ENCODE assay signal across 1 cellular context in genomic region chr17:28661635-28662526, GRCh38.
TF ChIP-seq lines count a peak whose summit lies in the region.

Gene SDF2, minus strand, starts transcription at chr17:28661906. Its CDS starts 30 bp downstream, at chr17:28661876.
Gene SUPT6H, plus strand, starts transcription at chr17:28662205. Its CDS starts 11,197 bp downstream, at chr17:28673402.

TF ChIP-seq in HepG2, 621 proteins besides CTCF, POLR2A, EP300 and RAD21 (continued from another document and continues in another):
- TF ChIP-seq GMEB2 (CRISPR knock-in tag; IDR thresholded peaks at IDR 0.05; ENCODE audit: low read depth) (peak; percentile 93), PITX1 (CRISPR knock-in tag; IDR thresholded peaks at IDR 0.05) (no peak), TCF7 (IDR thresholded peaks at IDR 0.05; ENCODE audit: low read depth) (no peak), RFXANK (CRISPR knock-in tag; IDR thresholded peaks at IDR 0.05) (no peak), NFE2L1 (CRISPR knock-in tag; IDR thresholded peaks at IDR 0.05; ENCODE audit: borderline replicate concordance) (no peak), ZNF570 (CRISPR knock-in tag; IDR thresholded peaks at IDR 0.05; ENCODE audit: borderline replicate concordance) (no peak), ETV6 (CRISPR knock-in tag; conservative IDR thresholded peaks at IDR 0.05) (no peak), CHD2 (IDR thresholded peaks at IDR 0.05; ENCODE audit: low read depth, low read length) (no peak), FIP1L1 (IDR thresholded peaks at IDR 0.05; ENCODE audit: borderline replicate concordance, insufficient read depth, low read depth, low read length) (no peak), ZHX2 (IDR thresholded peaks at IDR 0.05; ENCODE audit: low read depth) (peak; percentile 77; the same call in 1 of the 2 replicates), ZHX2 (CRISPR knock-in tag; IDR thresholded peaks at IDR 0.05; ENCODE audit: borderline replicate concordance) (no peak), MTF2 (CRISPR knock-in tag; IDR thresholded peaks at IDR 0.05; ENCODE audit: borderline replicate concordance) (peak; percentile 41; the same call in 1 of the 2 replicates), GPBP1L1 (CRISPR knock-in tag; IDR thresholded peaks at IDR 0.05) (no peak), MTA3 (CRISPR knock-in tag; IDR thresholded peaks at IDR 0.05) (no peak), ESRRA (CRISPR knock-in tag; IDR thresholded peaks at IDR 0.05; ENCODE audit: low read depth) (no peak), ZNF207 (IDR thresholded peaks at IDR 0.05; ENCODE audit: borderline replicate concordance) (no peak), TAF15 (IDR thresholded peaks at IDR 0.05; ENCODE audit: low read depth, low read length, poor library complexity, severe bottlenecking) (no peak), AKNA (CRISPR knock-in tag; IDR thresholded peaks at IDR 0.05; ENCODE audit: borderline replicate concordance) (no peak), TBL1XR1 (IDR thresholded peaks at IDR 0.05; ENCODE audit: borderline replicate concordance, low read length, partially characterized antibody) (no peak), ZBTB44 (CRISPR knock-in tag; IDR thresholded peaks at IDR 0.05) (0 out of 2 replicates have a peak, but pooled peaks have one; percentile 16), ZBTB7A (CRISPR knock-in tag; IDR thresholded peaks at IDR 0.05) (0 out of 2 replicates have a peak, but pooled peaks have one; percentile 28), BCL3 (CRISPR knock-in tag; IDR thresholded peaks at IDR 0.05) (peak; percentile 40; the same call in 1 of the 2 replicates), ZBTB21 (CRISPR knock-in tag; IDR thresholded peaks at IDR 0.05) (no peak; the same call in 1 of the 2 replicates), RNF2 (conservative IDR thresholded peaks at IDR 0.05; ENCODE audit: low read depth) (no peak), ZNF550 (CRISPR knock-in tag; IDR thresholded peaks at IDR 0.05; ENCODE audit: borderline replicate concordance) (no peak; the same call in 1 of the 2 replicates), AHDC1 (CRISPR knock-in tag; IDR thresholded peaks at IDR 0.05; ENCODE audit: borderline replicate concordance) (peak; percentile 57; the same call in 1 of the 2 replicates), ZNF605 (CRISPR knock-in tag; IDR thresholded peaks at IDR 0.05) (peak; percentile 80; the same call in 1 of the 2 replicates), ZNF766 (CRISPR knock-in tag; IDR thresholded peaks at IDR 0.05; ENCODE audit: borderline replicate concordance) (no peak), ZKSCAN8 (CRISPR knock-in tag; IDR thresholded peaks at IDR 0.05; ENCODE audit: borderline replicate concordance) (no peak), ZNF124 (CRISPR knock-in tag; IDR thresholded peaks at IDR 0.05) (0 out of 2 replicates have a peak, but pooled peaks have one; percentile 38), ZNF17 (CRISPR knock-in tag; IDR thresholded peaks at IDR 0.05) (no peak), POLR2AphosphoS5 (IDR thresholded peaks at IDR 0.05; ENCODE audit: low read depth, low read length) (peak; percentile 80), ZNF75D (CRISPR knock-in tag; IDR thresholded peaks at IDR 0.05; ENCODE audit: borderline replicate concordance) (no peak), ZNF484 (CRISPR knock-in tag; IDR thresholded peaks at IDR 0.05; ENCODE audit: borderline replicate concordance, low read depth) (no peak), CENPX (CRISPR knock-in tag; IDR thresholded peaks at IDR 0.05) (no peak), MIER3 (CRISPR knock-in tag; IDR thresholded peaks at IDR 0.05; ENCODE audit: borderline replicate concordance) (no peak), GZF1 (CRISPR knock-in tag; IDR thresholded peaks at IDR 0.05) (no peak), GTF3A (CRISPR knock-in tag; conservative IDR thresholded peaks at IDR 0.05) (no peak; the same call in 1 of the 2 replicates)
